Comparison of ENCODE assay signal across 19 cellular contexts in genomic region chr11:70871881-70872280, GRCh38.
DNase-seq lines count a peak whose midpoint lies in the region; ATAC-seq and TF ChIP-seq lines count a peak whose summit lies in the region.
"Had no signal": no experiment of that assay in that cellular context is flagged by ENCODE, and none has a peak within 500 bp of the region (broad histone marks: within the 10 kb centered on the region; RNA-seq: fewer than 3 reads in every experiment).

No MANE protein-coding gene starts in this region.

- no peak overlapping the region for H2BK15ac ChIP-seq in mesenchymal stem cell (ENCODE audit: low read depth, poor library complexity, severe bottlenecking)

- ATAC-seq in GM21447 (IDR thresholded peaks at IDR 0.05; ENCODE audit: unreplicated experiment) (no peak), sciatic nerve (no peak), GM21529 (IDR thresholded peaks at IDR 0.05; ENCODE audit: unreplicated experiment) (no peak)
- ATAC-seq: esophagus mucosa, T-helper 17 cell had no signal

- no peaks in the 10 kb centered on the region for H3K36me3 ChIP-seq in BLaER1 treated with 17β-estradiol and CSF1 and Interleukin-3, amounts not matched to agents 10 nM and 100 nM
- no peaks in the 10 kb centered on the region for H3K36me3 ChIP-seq in mesenchymal stem cell (ENCODE audit: control insufficient read depth in 1 of 2, insufficient read depth in 2 of 2, low read depth in 1 of 2, low read length in 2 of 2)
- H3K36me3 ChIP-seq: left ventricle myocardium inferior had no signal

- H3K23ac ChIP-seq in mesenchymal stem cell (ENCODE audit: low read length in 2 of 2), result no peak overlapping the region

- H3K14ac ChIP-seq in mesenchymal stem cell (ENCODE audit: low read length in 2 of 2), result no peak overlapping the region

- DNase-seq in M059J (ENCODE audit: low read depth), result peak; percentile 36
- DNase-seq in mesenchymal stem cell, result peak; percentile 59
- DNase-seq in occipital lobe (lab: John Stamatoyannopoulos, UW), result no peak
- DNase-seq in sciatic nerve (ENCODE audit: low spot score), result no peak
- DNase-seq: activated CD4-positive, alpha-beta T cell treated with anti-CD3 and anti-CD28 coated beads for 1 hour; activated CD8-positive, alpha-beta memory T cell treated with anti-CD3 and anti-CD28 coated beads, Interleukin-2, amount 50 U/mL, for 48 hours; activated naive CD4-positive, alpha-beta T cell; AML-193; KG1; left ventricle myocardium inferior; SHP77; stimulated activated CD4-positive, alpha-beta T cell treated with anti-CD3 and anti-CD28 coated beads, Interleukin-12 subunit alpha, Interleukin-12 subunit beta, amount 100 ng/mL, for 4 hours; T-helper 17 cell had no signal

- H3K4me1 Mint-ChIP-seq in brain, result peaks cover 52% of the 10 kb centered on the region

- no peaks in the 10 kb centered on the region; a peak in 2 of 22 replicates for H4K20me1 ChIP-seq in BLaER1 treated with 17β-estradiol and CSF1 and Interleukin-3, amounts not matched to agents 10 nM and 100 nM

- peaks cover 4% of the 10 kb centered on the region for H3K27me3 Mint-ChIP-seq in brain

- no peak overlapping the region for H3K27ac ChIP-seq in BLaER1 treated with 17β-estradiol and CSF1 and Interleukin-3, amounts not matched to agents 10 nM and 100 nM
- H3K27ac ChIP-seq in mesenchymal stem cell (ENCODE audit: low read length, poor library complexity, severe bottlenecking), result no peak overlapping the region
- H3K27ac ChIP-seq: left ventricle myocardium inferior had no signal

- no peak overlapping the region for H3K4me3 Mint-ChIP-seq in brain
- H3K4me3 Mint-ChIP-seq: stimulated activated naive CD8-positive, alpha-beta T cell treated with anti-CD3 and anti-CD28 coated beads, Interleukin-15, Interleukin-2, amounts not matched to agents 100 ng/mL and 50 ng/mL, for 24 hours; T-helper 17 cell had no signal

- H3K4me2 ChIP-seq in BLaER1 treated with 17β-estradiol and CSF1 and Interleukin-3, amounts not matched to agents 10 nM and 100 nM, result peak overlapping the region in 6 of 11 experiments; percentile 11 to 41 (median 26); a peak in 6 of 22 replicates
- no peak overlapping the region for H3K4me2 ChIP-seq in mesenchymal stem cell (ENCODE audit: low read length, poor library complexity, severe bottlenecking)

- no peaks in the 10 kb centered on the region for H3K79me1 ChIP-seq in mesenchymal stem cell (replicated peaks; ENCODE audit: low read length, poor library complexity, severe bottlenecking)

- no peak overlapping the region for H2BK5ac ChIP-seq in mesenchymal stem cell (ENCODE audit: low read depth, low read length, poor library complexity, severe bottlenecking)

- no peak overlapping the region for H2BK120ac ChIP-seq in mesenchymal stem cell (ENCODE audit: low read depth, low read length)

- no peak overlapping the region for H2AFZ ChIP-seq in mesenchymal stem cell (ENCODE audit: low read depth, low read length)

- WGBS in mesenchymal stem cell, result 88% methylated on average over 11 of the region's 12 CpGs

- H3K9me3 Mint-ChIP-seq in brain, result peaks cover 0 to 2% (median 0%) of the 10 kb centered on the region in 5 experiments
- H3K9me3 Mint-ChIP-seq: stimulated activated naive CD8-positive, alpha-beta T cell treated with anti-CD3 and anti-CD28 coated beads, Interleukin-15, Interleukin-2, amounts not matched to agents 100 ng/mL and 50 ng/mL, for 24 hours had no signal

- H3K18ac ChIP-seq in mesenchymal stem cell (ENCODE audit: low read depth in 1 of 2, low read length in 2 of 2), result no peak overlapping the region

- H3K36me3 Mint-ChIP-seq in brain, result no peaks in the 10 kb centered on the region

- no peak overlapping the region for H4K91ac ChIP-seq in mesenchymal stem cell (ENCODE audit: low read length)

- H3K4me1 ChIP-seq in BLaER1 treated with 17β-estradiol and CSF1 and Interleukin-3, amounts not matched to agents 10 nM and 100 nM, result peaks cover 0 to 43% (median 30%) of the 10 kb centered on the region in 10 experiments; a peak in 18 of 20 replicates
- H3K4me1 ChIP-seq in mesenchymal stem cell (ENCODE audit: control insufficient read depth, insufficient read depth, low read depth, low read length), result peaks cover 2% of the 10 kb centered on the region
- H3K4me1 ChIP-seq: left ventricle myocardium inferior had no signal

- H2AK5ac ChIP-seq in mesenchymal stem cell (ENCODE audit: low read length, severe bottlenecking), result no peak overlapping the region

- H3K4ac ChIP-seq in mesenchymal stem cell (ENCODE audit: low read depth in 1 of 2, low read length in 2 of 2), result no peak overlapping the region

- H3K27ac Mint-ChIP-seq in brain, result peak overlapping the region; percentile 17 to 97 (median 57)
- H3K27ac Mint-ChIP-seq: stimulated activated naive CD8-positive, alpha-beta T cell treated with anti-CD3 and anti-CD28 coated beads, Interleukin-15, Interleukin-2, amounts not matched to agents 100 ng/mL and 50 ng/mL, for 24 hours; T-helper 17 cell had no signal

- TF ChIP-seq CTCF in brain (conservative IDR thresholded peaks at IDR 0.05), result no peak

- H3K27me3 ChIP-seq in BLaER1 treated with 17β-estradiol and CSF1 and Interleukin-3, amounts not matched to agents 10 nM and 100 nM, result no peaks in the 10 kb centered on the region
- peaks cover 0 to 15% of the 10 kb centered on the region in 2 experiments for H3K27me3 ChIP-seq in mesenchymal stem cell (ENCODE audit: control insufficient read depth in 1 of 2, insufficient read depth in 1 of 2, low read length in 2 of 2)

- H3K4me3 ChIP-seq in BLaER1 treated with 17β-estradiol and CSF1 and Interleukin-3, amounts not matched to agents 10 nM and 100 nM, result no peak overlapping the region
- no peak overlapping the region for H3K4me3 ChIP-seq in mesenchymal stem cell (ENCODE audit: insufficient read depth in 1 of 2, low read depth in 1 of 2, low read length in 2 of 2)
- H3K4me3 ChIP-seq: left ventricle myocardium inferior had no signal

- no peak overlapping the region for H2BK12ac ChIP-seq in mesenchymal stem cell (ENCODE audit: low read length in 2 of 2)

- H3K9ac ChIP-seq in BLaER1 treated with 17β-estradiol and CSF1 and Interleukin-3, amounts not matched to agents 10 nM and 100 nM, result no peak overlapping the region
- no peak overlapping the region for H3K9ac ChIP-seq in mesenchymal stem cell (ENCODE audit: low read length)

- no peaks in the 10 kb centered on the region for H3K9me3 ChIP-seq in BLaER1 treated with 17β-estradiol and CSF1 and Interleukin-3, amounts not matched to agents 10 nM and 100 nM (replicated peaks in 1 of 11)
- H3K9me3 ChIP-seq in mesenchymal stem cell (ENCODE audit: control insufficient read depth, low read length), result no peaks in the 10 kb centered on the region
- H3K9me3 ChIP-seq: left ventricle myocardium inferior had no signal

- intact Hi-C loops in sciatic nerve (cut with DNase I), result no loop called here

- H4K8ac ChIP-seq in mesenchymal stem cell (ENCODE audit: low read length), result no peak overlapping the region

Comparison
In these comparisons a context has a peak if more than half of its experiments do, and no peak if none do; other contexts are left out.
1. DNase-seq: peak in M059J (single experiment) and mesenchymal stem cell (single experiment); none in occipital lobe (single experiment) and sciatic nerve (single experiment).